17 cellular contexts compared by ENCODE assay signal in the genomic region with DNA sequence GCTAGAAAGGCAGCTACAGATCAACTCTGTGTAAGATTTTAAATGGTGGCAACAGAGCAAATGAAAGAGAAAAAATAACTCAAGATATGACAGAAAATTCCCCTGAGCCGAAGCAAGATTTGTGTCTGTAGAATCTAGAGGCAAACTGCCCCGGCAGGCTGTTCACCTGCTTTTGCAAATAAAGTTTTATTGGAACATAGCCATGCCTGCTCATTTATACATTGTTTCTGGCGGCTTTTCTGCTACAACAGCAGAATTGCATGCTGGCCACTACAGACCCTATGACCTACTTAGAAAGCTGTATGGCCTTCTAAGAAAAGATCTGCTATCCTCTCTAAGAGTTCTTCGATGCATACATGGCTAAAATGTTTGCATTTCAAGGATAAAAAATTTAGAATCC.
DNase-seq lines count a peak whose midpoint lies in the region; ATAC-seq, FAIRE-seq and TF ChIP-seq lines count a peak whose summit lies in the region.
"Had no signal": no experiment of that assay in that cellular context is flagged by ENCODE, and none has a peak within 500 bp of the region (broad histone marks: within the 10 kb centered on the region; RNA-seq: fewer than 3 reads in every experiment).

No MANE protein-coding gene starts in this region.

- ATAC-seq in HepG2 = no peak
- ATAC-seq in right lobe of liver = no peak
- ATAC-seq in GM12878 = no peak
- no peak for ATAC-seq in GM19328 (IDR thresholded peaks at IDR 0.05; ENCODE audit: unreplicated experiment)
- ATAC-seq: CD8-positive, alpha-beta T cell had no signal

- H3K79me2 ChIP-seq in HepG2 (ENCODE audit: insufficient read depth, low read length) (no peaks in the 10 kb centered on the region), MM.1S (ENCODE audit: low read length) (no peaks in the 10 kb centered on the region), GM12878 (ENCODE audit: control insufficient read depth, insufficient read depth, low read length) (no peaks in the 10 kb centered on the region), H9 (ENCODE audit: insufficient read depth, low read length) (no peaks in the 10 kb centered on the region)

- no peak overlapping the region for H3T11ph ChIP-seq in H9 (ENCODE audit: low read length)

- H3K36me3 Mint-ChIP-seq in H9 (ENCODE audit: insufficient read depth in 1 of 3, low read depth in 3 of 3) = no peaks in the 10 kb centered on the region
- H3K36me3 Mint-ChIP-seq: CD14-positive monocyte; CD8-positive, alpha-beta T cell had no signal

- H2BK12ac ChIP-seq in H9 (ENCODE audit: insufficient read length, low read depth, low read length) = no peak overlapping the region

- no peak overlapping the region for H3K23ac ChIP-seq in H9 (ENCODE audit: insufficient read length, low read depth, low read length)

- no peak overlapping the region for H3K4me3 ChIP-seq in HepG2 (replicated peaks in 1 of 3; ENCODE audit: insufficient read depth in 1 of 3, low read depth in 2 of 3, low read length in 3 of 3)
- no peak overlapping the region for H3K4me3 ChIP-seq in right lobe of liver
- no peak overlapping the region for H3K4me3 ChIP-seq in MM.1S (ENCODE audit: low read length)
- no peak overlapping the region for H3K4me3 ChIP-seq in GM12878

- no peak overlapping the region for H3K27ac Mint-ChIP-seq in H9
- H3K27ac Mint-ChIP-seq: B cell; CD14-positive monocyte; CD8-positive, alpha-beta T cell; HFFc6 had no signal

- H3K4ac ChIP-seq in H9 (ENCODE audit: low read depth, low read length) = no peak overlapping the region

- no peaks in the 10 kb centered on the region for H3K9me3 ChIP-seq in HepG2 (ENCODE audit: low read length)
- H3K9me3 ChIP-seq in right lobe of liver = no peaks in the 10 kb centered on the region
- H3K9me3 ChIP-seq in MM.1S (replicated peaks; ENCODE audit: insufficient read depth, low read length) = no peaks in the 10 kb centered on the region
- H3K9me3 ChIP-seq in GM12878 (replicated peaks; ENCODE audit: control insufficient read depth, insufficient read depth, low read length) = no peaks in the 10 kb centered on the region
- no peaks in the 10 kb centered on the region for H3K9me3 ChIP-seq in H9 (ENCODE audit: control insufficient read depth, low read depth, low read length)

- H3K23me2 ChIP-seq in H9 (ENCODE audit: insufficient read length, low read depth, low read length, poor library complexity, severe bottlenecking) = no peaks in the 10 kb centered on the region

- H4K8ac ChIP-seq in H9 (replicated peaks; ENCODE audit: insufficient read length, low read depth, low read length) = no peak overlapping the region

- POLR2A ChIA-PET in HepG2 (lab: Yijun Ruan, JAX) (no interaction called here), GM12878 (lab: Charles Lee) (no interaction called here)

- no peaks in the 10 kb centered on the region for H3K9me2 ChIP-seq in MM.1S (replicated peaks; ENCODE audit: insufficient read depth, low read length)

- no TSS peak for BruUV-seq in HepG2 (replicated peaks; lab: Mats Ljungman, UMichigan)
- BruUV-seq in GM12878 (replicated peaks; lab: Mats Ljungman, UMichigan) = no TSS peak

- H4K20me1 ChIP-seq in HepG2 (ENCODE audit: insufficient read depth, low read length) (no peaks in the 10 kb centered on the region), MM.1S (ENCODE audit: insufficient read depth, low read length) (no peaks in the 10 kb centered on the region), GM12878 (ENCODE audit: control insufficient read depth, insufficient read depth) (no peaks in the 10 kb centered on the region), H9 (ENCODE audit: control insufficient read depth, insufficient read depth, insufficient read length) (no peaks in the 10 kb centered on the region)

- FAIRE-seq in HepG2 (lab: Jason Lieb, UNC) (no peak), GM12878 (lab: Jason Lieb, UNC) (no peak)
- FAIRE-seq: D721Med, GM18507, H1 had no signal

- intact Hi-C loops in HepG2 (cut with micrococcal nuclease; ENCODE audit: unreplicated experiment) = no loop called here
- intact Hi-C loops in right lobe of liver (cut with DNase I) = no loop called here
- intact Hi-C loops in GM12878 (cut with micrococcal nuclease; ENCODE audit: unreplicated experiment) = no loop called here

- H2BK20ac ChIP-seq in H9 (ENCODE audit: low read depth, low read length, poor library complexity, severe bottlenecking) = no peak overlapping the region

- no peak overlapping the region for H2BK120ac ChIP-seq in H9 (ENCODE audit: low read depth, low read length, poor library complexity, severe bottlenecking)

- H3K27ac ChIP-seq in HepG2 (ENCODE audit: extremely low read length, insufficient read depth, low read length) (no peak overlapping the region), right lobe of liver (no peak overlapping the region), MM.1S (ENCODE audit: low read length) (no peak overlapping the region), GM12878 (ENCODE audit: control insufficient read depth, insufficient read depth) (no peak overlapping the region), H9 (ENCODE audit: insufficient read length, low read depth, low read length) (no peak overlapping the region)

- WGBS in HepG2 (ENCODE audit: low lambda C conversion rate) = 91% methylated on average over 4 of the region's 4 CpGs
- WGBS in right lobe of liver (ENCODE audit: insufficient coverage, low coverage, low lambda C conversion rate, missing lambda C conversion rate) = 83% methylated on average over 4 of the region's 4 CpGs
- 43% methylated on average over 4 of the region's 4 CpGs for WGBS in GM12878 (ENCODE audit: insufficient coverage, insufficient replicate concordance, low lambda C conversion rate, missing lambda C conversion rate)
- no CpG with 5 or more reads among the region's 4 CpGs for WGBS in H9 (ENCODE audit: extremely low coverage, insufficient read length, low lambda C conversion rate)

- H4K5ac ChIP-seq in H9 (ENCODE audit: insufficient read length, low read depth, low read length) = no peak overlapping the region

- no peak overlapping the region for H4K91ac ChIP-seq in H9 (ENCODE audit: insufficient read length, low read depth, low read length)

- H3K9me3 Mint-ChIP-seq in H9 = no peaks in the 10 kb centered on the region
- H3K9me3 Mint-ChIP-seq: CD8-positive, alpha-beta T cell; HFFc6 had no signal

- no peaks in the 10 kb centered on the region for H3K36me3 ChIP-seq in HepG2 (replicated peaks in 1 of 2; ENCODE audit: control insufficient read depth in 1 of 2, insufficient read depth in 2 of 2, low read length in 2 of 2)
- no peaks in the 10 kb centered on the region for H3K36me3 ChIP-seq in right lobe of liver
- no peaks in the 10 kb centered on the region for H3K36me3 ChIP-seq in MM.1S (replicated peaks; ENCODE audit: insufficient read depth, low read length)
- H3K36me3 ChIP-seq in GM12878 (ENCODE audit: control insufficient read depth in 2 of 2, insufficient read depth in 2 of 2, low read length in 1 of 2) = no peaks in the 10 kb centered on the region

- H3K27me3 ChIP-seq in HepG2 (ENCODE audit: control insufficient read depth in 1 of 2, insufficient read depth in 2 of 2, low read length in 2 of 2) (no peaks in the 10 kb centered on the region), right lobe of liver (no peaks in the 10 kb centered on the region), MM.1S (replicated peaks; ENCODE audit: insufficient read depth, low read length) (no peaks in the 10 kb centered on the region), GM12878 (replicated peaks in 1 of 2; ENCODE audit: control insufficient read depth in 2 of 2, insufficient read depth in 2 of 2, low read length in 1 of 2) (no peaks in the 10 kb centered on the region), H9 (ENCODE audit: insufficient read depth, low read length) (no peaks in the 10 kb centered on the region)

- H2AFZ ChIP-seq in HepG2 (ENCODE audit: low read length) = no peak overlapping the region
- 0 out of 2 replicates have a peak overlapping the region, but pooled peaks have one; percentile 5 for H2AFZ ChIP-seq in MM.1S (ENCODE audit: low read length)
- H2AFZ ChIP-seq in GM12878 (ENCODE audit: control insufficient read depth, low read depth, low read length) = no peak overlapping the region
- H2AFZ ChIP-seq in H9 (ENCODE audit: low read length) = no peak overlapping the region

- no peak overlapping the region for H3K56ac ChIP-seq in H9 (ENCODE audit: insufficient read length, low read depth, low read length)

- TF ChIP-seq CTCF in HepG2 (CRISPR knock-in tag; IDR thresholded peaks at IDR 0.05) (no peak), right lobe of liver (IDR thresholded peaks at IDR 0.05) (no peak), MM.1S (IDR thresholded peaks at IDR 0.05; ENCODE audit: low read length) (no peak), GM12878 (IDR thresholded peaks at IDR 0.05 in 2 of 3, conservative IDR thresholded peaks at IDR 0.05 in 1 of 3; ENCODE audit: control insufficient read depth in 2 of 3, extremely low read depth in 1 of 3, insufficient read depth in 1 of 3, low read depth in 3 of 3, low read length in 3 of 3) (no peak), H9 (conservative IDR thresholded peaks at IDR 0.05) (no peak)

- no peak overlapping the region for H2BK15ac ChIP-seq in H9 (ENCODE audit: low read depth, low read length)

- peaks cover 17 to 24% of the 10 kb centered on the region in 2 experiments for H3K4me1 Mint-ChIP-seq in H9
- H3K4me1 Mint-ChIP-seq: B cell had no signal

- H2BK5ac ChIP-seq in H9 (ENCODE audit: insufficient read length, low read length) = no peak overlapping the region

- RAD21 ChIA-PET in GM12878 (lab: Charles Lee; ENCODE audit: unreplicated experiment) = no interaction called here

- no peak overlapping the region for H2AK5ac ChIP-seq in H9 (ENCODE audit: insufficient read length, low read length)

- CTCF ChIA-PET in HepG2 (lab: Yijun Ruan, JAX; ENCODE audit: low intra/inter-chr PET ratio, low total read pairs) (no interaction called here), GM12878 (lab: Yijun Ruan, JAX) (no interaction called here)

- H3K4me1 ChIP-seq in HepG2 (ENCODE audit: insufficient read depth, low read length) (no peaks in the 10 kb centered on the region), right lobe of liver (no peaks in the 10 kb centered on the region), MM.1S (ENCODE audit: low read length) (no peaks in the 10 kb centered on the region), GM12878 (ENCODE audit: control insufficient read depth, insufficient read depth, low read length) (no peaks in the 10 kb centered on the region), H9 (ENCODE audit: insufficient read depth, low read length) (peaks cover 9% of the 10 kb centered on the region; the same call in 1 of the 2 replicates)

- no peaks in the 10 kb centered on the region for H3K79me1 ChIP-seq in H9 (ENCODE audit: insufficient read depth, low read depth, low read length, poor library complexity, severe bottlenecking)

- H3K4me3 Mint-ChIP-seq in H9 = no peak overlapping the region
- H3K4me3 Mint-ChIP-seq: B cell; CD14-positive monocyte; CD8-positive, alpha-beta T cell; HFFc6 had no signal

- no peak overlapping the region for H3K14ac ChIP-seq in H9 (ENCODE audit: insufficient read depth, low read length)

- H3K27me3 Mint-ChIP-seq in H9 (ENCODE audit: low read depth) = peaks cover 5% of the 10 kb centered on the region
- H3K27me3 Mint-ChIP-seq: B cell had no signal

- in situ Hi-C loops in HepG2 (cut with HindIII; ENCODE audit: extremely low pct_ligation_motif_present, low pct_unique_long_range_greater_than_20kb) = no loop called here
- in situ Hi-C loops in GM12878 (cut with MboI) = no loop called here

- DNase-seq in HepG2 (ENCODE audit: low spot score) (no peak), right lobe of liver (no peak), MM.1S (no peak), GM12878 (ENCODE audit: low read depth, low spot score) (no peak), H9 (no peak)
- DNase-seq in stimulated activated CD4-positive, alpha-beta T cell treated with anti-CD3 and anti-CD28 coated beads, Interleukin-1b, Interleukin-23, amount 100 ng/mL, for 48 hours = no peak
- DNase-seq: CD8-positive, alpha-beta T cell; COR-L47; DMS53; HCEC 1CT; HFFc6 had no signal

- H3K9ac ChIP-seq in HepG2 (ENCODE audit: insufficient read depth, low read depth, low read length) (no peak overlapping the region), MM.1S (ENCODE audit: low read length) (no peak overlapping the region), GM12878 (ENCODE audit: control insufficient read depth, insufficient read depth, low read length) (no peak overlapping the region), H9 (ENCODE audit: extremely low read depth, insufficient read length, low read length) (no peak overlapping the region)

- H3K18ac ChIP-seq in H9 (ENCODE audit: insufficient read length, low read depth, low read length) = no peak overlapping the region

- H3F3A ChIP-seq in MM.1S (ENCODE audit: insufficient read depth, low read length) = no peaks in the 10 kb centered on the region

- SMC1A ChIA-PET in GM12878 (lab: Charles Lee; ENCODE audit: uncharacterized antibody, unreplicated experiment) = no interaction called here

- no peak overlapping the region for H3K4me2 ChIP-seq in HepG2 (ENCODE audit: low read depth, low read length)
- H3K4me2 ChIP-seq in MM.1S (ENCODE audit: low read depth, low read length) = no peak overlapping the region
- no peak overlapping the region for H3K4me2 ChIP-seq in GM12878 (ENCODE audit: control insufficient read depth, insufficient read depth)
- no peak overlapping the region for H3K4me2 ChIP-seq in H9 (ENCODE audit: insufficient read depth, insufficient read length, low read length)

- TF ChIP-seq EP300 in HepG2 (IDR thresholded peaks at IDR 0.05; ENCODE audit: low read depth in 2 of 2, low read length in 2 of 2) = no peak
- no peak for TF ChIP-seq EP300 in HepG2 (CRISPR knock-in tag; IDR thresholded peaks at IDR 0.05; ENCODE audit: borderline replicate concordance)
- TF ChIP-seq EP300 in GM12878 (IDR thresholded peaks at IDR 0.05; ENCODE audit: borderline replicate concordance in 1 of 2, control insufficient read depth in 1 of 2, low read depth in 2 of 2, low read length in 2 of 2) = no peak

- no peak for TF ChIP-seq POLR2A in HepG2 (IDR thresholded peaks at IDR 0.05; ENCODE audit: insufficient read depth in 1 of 2, low read depth in 2 of 2, low read length in 2 of 2)
- TF ChIP-seq POLR2A in right lobe of liver (IDR thresholded peaks at IDR 0.05) = no peak
- TF ChIP-seq POLR2A in GM12878 (IDR thresholded peaks at IDR 0.05; ENCODE audit: low read depth, low read length) = no peak

- TF ChIP-seq RAD21 in HepG2 (CRISPR knock-in tag; IDR thresholded peaks at IDR 0.05) (no peak), GM12878 (IDR thresholded peaks at IDR 0.05; ENCODE audit: insufficient read depth, low read depth, low read length) (no peak)
